In the genomic region with DNA sequence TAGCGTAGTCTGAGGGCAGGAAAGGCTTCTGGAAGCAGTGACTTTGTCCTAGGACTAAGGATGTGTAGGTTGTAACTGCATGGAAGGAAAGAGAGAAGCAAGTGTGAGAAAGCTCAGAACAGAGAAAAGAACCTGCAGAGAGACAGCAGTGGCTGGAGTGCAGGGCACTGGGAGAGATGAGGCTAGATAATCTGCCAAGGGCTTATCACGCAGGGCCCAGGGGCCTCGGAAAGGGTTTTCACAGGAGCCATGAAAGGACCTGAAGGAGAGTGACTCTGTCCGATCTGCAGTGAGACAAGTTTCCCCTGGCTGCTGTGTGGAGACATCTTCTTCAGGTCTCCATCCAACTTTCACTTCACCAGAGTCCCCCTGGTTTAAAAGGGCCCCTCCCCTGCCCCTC, we compare ENCODE assay signal across 1 cellular context.
TF ChIP-seq lines count a peak whose summit lies in the region.

No MANE protein-coding gene starts in this region.

TF ChIP-seq in K562, 482 proteins besides CTCF, POLR2A, EP300 and RAD21:
- TF ChIP-seq ZNF583 (CRISPR knock-in tag; IDR thresholded peaks at IDR 0.05) = no peak
- TF ChIP-seq ZNF316 (IDR thresholded peaks at IDR 0.05) = peak; percentile 47
- TF ChIP-seq SMARCB1 (IDR thresholded peaks at IDR 0.05; ENCODE audit: insufficient read length, low read depth) = no peak
- no peak for TF ChIP-seq ZNF347 (CRISPR knock-in tag; IDR thresholded peaks at IDR 0.05; ENCODE audit: low read depth)
- no peak for TF ChIP-seq CCNT2 (IDR thresholded peaks at IDR 0.05; ENCODE audit: borderline replicate concordance, extremely low read depth, insufficient read length, low read depth, low read length)
- peak; percentile 67 for TF ChIP-seq DPF2 (IDR thresholded peaks at IDR 0.05)
- peak; percentile 12; the same call in 1 of the 2 replicates for TF ChIP-seq VEZF1 (CRISPR knock-in tag; IDR thresholded peaks at IDR 0.05)
- no peak for TF ChIP-seq MTA2 (IDR thresholded peaks at IDR 0.05; ENCODE audit: low read depth)
- no peak for TF ChIP-seq ZNF449 (CRISPR knock-in tag; IDR thresholded peaks at IDR 0.05)
- no peak for TF ChIP-seq ZNF354B (CRISPR knock-in tag; IDR thresholded peaks at IDR 0.05)
- TF ChIP-seq ATF7 (IDR thresholded peaks at IDR 0.05) = no peak
- TF ChIP-seq SMARCA4 (IDR thresholded peaks at IDR 0.05) = no peak
- no peak for TF ChIP-seq ATF2 (CRISPR knock-in tag; IDR thresholded peaks at IDR 0.05)
- TF ChIP-seq, protein P1, sequence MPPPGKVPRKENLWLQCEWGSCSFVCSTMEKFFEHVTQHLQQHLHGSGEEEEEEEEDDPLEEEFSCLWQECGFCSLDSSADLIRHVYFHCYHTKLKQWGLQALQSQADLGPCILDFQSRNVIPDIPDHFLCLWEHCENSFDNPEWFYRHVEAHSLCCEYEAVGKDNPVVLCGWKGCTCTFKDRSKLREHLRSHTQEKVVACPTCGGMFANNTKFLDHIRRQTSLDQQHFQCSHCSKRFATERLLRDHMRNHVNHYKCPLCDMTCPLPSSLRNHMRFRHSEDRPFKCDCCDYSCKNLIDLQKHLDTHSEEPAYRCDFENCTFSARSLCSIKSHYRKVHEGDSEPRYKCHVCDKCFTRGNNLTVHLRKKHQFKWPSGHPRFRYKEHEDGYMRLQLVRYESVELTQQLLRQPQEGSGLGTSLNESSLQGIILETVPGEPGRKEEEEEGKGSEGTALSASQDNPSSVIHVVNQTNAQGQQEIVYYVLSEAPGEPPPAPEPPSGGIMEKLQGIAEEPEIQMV (tag; conservative IDR thresholded peaks at IDR 0.05; ENCODE audit: low read depth) = no peak
- TF ChIP-seq TFAM (CRISPR knock-in tag; conservative IDR thresholded peaks at IDR 0.05) = no peak
- TF ChIP-seq MED1 (CRISPR knock-in tag; IDR thresholded peaks at IDR 0.05; ENCODE audit: borderline replicate concordance) = no peak
- TF ChIP-seq ZNF384 (IDR thresholded peaks at IDR 0.05; ENCODE audit: low read depth, low read length) = no peak
- TF ChIP-seq POU5F1 (IDR thresholded peaks at IDR 0.05; ENCODE audit: borderline replicate concordance, low read depth, low read length, partially characterized antibody) = no peak
- TF ChIP-seq, protein P2, sequence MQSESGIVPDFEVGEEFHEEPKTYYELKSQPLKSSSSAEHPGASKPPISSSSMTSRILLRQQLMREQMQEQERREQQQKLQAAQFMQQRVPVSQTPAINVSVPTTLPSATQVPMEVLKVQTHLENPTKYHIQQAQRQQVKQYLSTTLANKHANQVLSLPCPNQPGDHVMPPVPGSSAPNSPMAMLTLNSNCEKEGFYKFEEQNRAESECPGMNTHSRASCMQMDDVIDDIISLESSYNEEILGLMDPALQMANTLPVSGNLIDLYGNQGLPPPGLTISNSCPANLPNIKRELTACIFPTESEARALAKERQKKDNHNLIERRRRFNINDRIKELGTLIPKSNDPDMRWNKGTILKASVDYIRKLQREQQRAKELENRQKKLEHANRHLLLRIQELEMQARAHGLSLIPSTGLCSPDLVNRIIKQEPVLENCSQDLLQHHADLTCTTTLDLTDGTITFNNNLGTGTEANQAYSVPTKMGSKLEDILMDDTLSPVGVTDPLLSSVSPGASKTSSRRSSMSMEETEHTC (IDR thresholded peaks at IDR 0.05) = no peak
- 0 out of 2 replicates have a peak, but pooled peaks have one; percentile 40 for TF ChIP-seq SMARCE1 (IDR thresholded peaks at IDR 0.05)
- TF ChIP-seq HNRNPK (IDR thresholded peaks at IDR 0.05; ENCODE audit: low read depth, low read length, poor library complexity, severe bottlenecking) = no peak
- TF ChIP-seq PRMT5 (CRISPR knock-in tag; IDR thresholded peaks at IDR 0.05) = no peak
- TF ChIP-seq GATAD2A (IDR thresholded peaks at IDR 0.05) = no peak
- TF ChIP-seq SOX6 (IDR thresholded peaks at IDR 0.05) = peak; percentile 13; the same call in 1 of the 2 replicates
- no peak for TF ChIP-seq CHD1 (IDR thresholded peaks at IDR 0.05; ENCODE audit: low read length)
- peak; percentile 35; the same call in 1 of the 2 replicates for TF ChIP-seq CXXC5 (CRISPR knock-in tag; IDR thresholded peaks at IDR 0.05)
- TF ChIP-seq CBFA2T3 (IDR thresholded peaks at IDR 0.05) = peak; percentile 45
- no peak for TF ChIP-seq ZBTB43 (CRISPR knock-in tag; IDR thresholded peaks at IDR 0.05)
- no peak for TF ChIP-seq DACH1 (IDR thresholded peaks at IDR 0.05; ENCODE audit: partially characterized antibody)
- TF ChIP-seq CBX3 (IDR thresholded peaks at IDR 0.05; ENCODE audit: borderline replicate concordance in 1 of 2, low read length in 2 of 2) = no peak
- TF ChIP-seq CBX1 (IDR thresholded peaks at IDR 0.05; ENCODE audit: low read depth) = no peak
- no peak for TF ChIP-seq ZNF57 (CRISPR knock-in tag; IDR thresholded peaks at IDR 0.05)
- no peak for TF ChIP-seq RFX5 (IDR thresholded peaks at IDR 0.05; ENCODE audit: low read depth, low read length)
- TF ChIP-seq CTBP1 (IDR thresholded peaks at IDR 0.05; ENCODE audit: borderline replicate concordance) = no peak
- peak; percentile 51 for TF ChIP-seq ARID1B (IDR thresholded peaks at IDR 0.05)
- no peak for TF ChIP-seq ZBED1 (IDR thresholded peaks at IDR 0.05)
- TF ChIP-seq, protein P3, sequence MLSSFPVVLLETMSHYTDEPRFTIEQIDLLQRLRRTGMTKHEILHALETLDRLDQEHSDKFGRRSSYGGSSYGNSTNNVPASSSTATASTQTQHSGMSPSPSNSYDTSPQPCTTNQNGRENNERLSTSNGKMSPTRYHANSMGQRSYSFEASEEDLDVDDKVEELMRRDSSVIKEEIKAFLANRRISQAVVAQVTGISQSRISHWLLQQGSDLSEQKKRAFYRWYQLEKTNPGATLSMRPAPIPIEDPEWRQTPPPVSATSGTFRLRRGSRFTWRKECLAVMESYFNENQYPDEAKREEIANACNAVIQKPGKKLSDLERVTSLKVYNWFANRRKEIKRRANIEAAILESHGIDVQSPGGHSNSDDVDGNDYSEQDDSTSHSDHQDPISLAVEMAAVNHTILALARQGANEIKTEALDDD (IDR thresholded peaks at IDR 0.05) = no peak
- no peak for TF ChIP-seq ARID2 (IDR thresholded peaks at IDR 0.05)
